In the genomic region with DNA sequence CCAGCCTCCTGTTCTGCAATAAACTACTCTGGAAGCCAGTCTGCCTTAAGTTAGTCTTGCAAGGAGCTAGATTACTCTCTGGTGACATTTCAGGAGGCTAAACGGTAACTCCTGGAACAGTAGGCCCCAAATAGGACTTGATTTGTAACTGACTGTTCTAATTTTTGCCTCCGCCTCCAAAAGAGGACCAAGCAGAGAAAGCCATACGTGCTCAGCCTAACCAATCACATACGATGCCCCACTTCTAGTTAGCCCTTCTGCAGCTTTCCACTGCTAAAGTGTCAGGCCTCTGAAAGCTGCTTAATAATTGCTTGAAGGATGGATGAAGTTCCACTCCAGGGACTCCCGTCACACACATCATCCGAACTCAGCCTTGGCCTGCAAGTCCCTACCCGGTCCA, we compare ENCODE assay signal across 8 cellular contexts. TPM values are rescaled to one million over a fixed set of nuclear protein-coding genes. Genes with fewer than 3 reads are reported as not detected.
DNase-seq lines count a peak whose midpoint lies in the region; ATAC-seq and TF ChIP-seq lines count a peak whose summit lies in the region.

No MANE protein-coding gene starts in this region.

- H3K4me1 ChIP-seq in GM23338 (ENCODE audit: insufficient read depth), result no peaks in the 10 kb centered on the region; the same call in 1 of the 2 replicates
- H3K4me1 ChIP-seq in SJSA1 (replicated peaks), result peaks cover 13% of the 10 kb centered on the region
- peaks cover 6% of the 10 kb centered on the region in 2 donors for H3K4me1 ChIP-seq in esophagus (ENCODE audit: control insufficient read depth in 2 of 2, insufficient read depth in 2 of 2, low read length in 1 of 2)
- peaks cover 15% of the 10 kb centered on the region in 2 experiments for H3K4me1 ChIP-seq in neutrophil (ENCODE audit: control insufficient read depth in 1 of 2, insufficient read depth in 1 of 2, low read depth in 1 of 2, low read length in 1 of 2)

- peak overlapping the region; percentile 97 for H3K4me3 Mint-ChIP-seq in GM23338

- WGBS in esophagus, 2 donors, result 14 to 17% methylated on average over 7 of the region's 7 CpGs

- H3K9me2 ChIP-seq in GM23338 (ENCODE audit: insufficient read depth), result peaks cover 6% of the 10 kb centered on the region; the same call in 1 of the 2 replicates

- H3K27me3 Mint-ChIP-seq in GM23338 (ENCODE audit: insufficient read depth, low read depth, poor library complexity), result peaks cover 6% of the 10 kb centered on the region

- no peak for TF ChIP-seq CTCF in GM23338 (conservative IDR thresholded peaks at IDR 0.05; ENCODE audit: low read depth in 2 of 2)
- TF ChIP-seq CTCF in neutrophil (IDR thresholded peaks at IDR 0.05), result no peak

- peak overlapping the region; percentile 99 for H3K4me3 ChIP-seq in GM23338
- H3K4me3 ChIP-seq in SJSA1, result peak overlapping the region; percentile 87
- peak overlapping the region; percentile 85 to 92 for H3K4me3 ChIP-seq in esophagus (ENCODE audit: low read depth in 1 of 2, low read length in 2 of 2)
- H3K4me3 ChIP-seq in neutrophil (ENCODE audit: low read depth in 1 of 2, low read length in 1 of 2), result peak overlapping the region; percentile 81 to 92

- H3K9me3 ChIP-seq in SJSA1 (replicated peaks) (no peaks in the 10 kb centered on the region), esophagus (ENCODE audit: control insufficient read depth in 2 of 2, insufficient read depth in 1 of 2, low read depth in 1 of 2, low read length in 1 of 2) (no peaks in the 10 kb centered on the region), neutrophil (no peaks in the 10 kb centered on the region)

- H3K27ac ChIP-seq in GM23338 (ENCODE audit: low read depth), result peak overlapping the region; percentile 78; the same call in 1 of the 2 replicates
- peak overlapping the region; percentile 80 for H3K27ac ChIP-seq in SJSA1
- H3K27ac ChIP-seq in esophagus (ENCODE audit: low read depth in 2 of 2, low read length in 1 of 2), result peak overlapping the region; percentile 92 to 97
- peak overlapping the region; percentile 83 for H3K27ac ChIP-seq in neutrophil

- peak; percentile 3 for DNase-seq in GM23338 (ENCODE audit: low spot score)
- DNase-seq in SJSA1 (ENCODE audit: low read depth in 1 of 2, low spot score in 2 of 2), result no peak
- DNase-seq in activated CD8-positive, alpha-beta memory T cell treated with anti-CD3 and anti-CD28 coated beads, Interleukin-2, amount 50 U/mL, for 48 hours, result no peak
- DNase-seq in NCI-H146 (lab: John Stamatoyannopoulos, UW), result no peak
- no peak for DNase-seq in HPDE6-E6E7 (ENCODE audit: extremely low spot score)

- peaks cover 14% of the 10 kb centered on the region for H3K36me3 Mint-ChIP-seq in GM23338 (ENCODE audit: low read depth)

- peak overlapping the region; percentile 98 for H3K27ac Mint-ChIP-seq in GM23338

- peaks cover 8% of the 10 kb centered on the region; the same call in 2 of the 3 replicates for H3K4me1 Mint-ChIP-seq in GM23338

- peaks cover 11% of the 10 kb centered on the region for H4K20me1 ChIP-seq in GM23338 (replicated peaks; ENCODE audit: insufficient read depth)

- ATAC-seq in GM23338 (no peak), HG03135 (IDR thresholded peaks at IDR 0.05; ENCODE audit: unreplicated experiment) (no peak)

- peak overlapping the region; percentile 97; the same call in 1 of the 2 replicates for H2AFZ ChIP-seq in GM23338

- H3F3A ChIP-seq in GM23338 (replicated peaks; ENCODE audit: low read depth), result no peaks in the 10 kb centered on the region; the same call in 1 of the 2 replicates

- peaks cover 33% of the 10 kb centered on the region for H3K79me2 ChIP-seq in GM23338 (replicated peaks; ENCODE audit: insufficient read depth)

- H3K36me3 ChIP-seq in GM23338 (ENCODE audit: insufficient read depth), result no peaks in the 10 kb centered on the region; the same call in 1 of the 2 replicates
- peaks cover 21% of the 10 kb centered on the region for H3K36me3 ChIP-seq in SJSA1
- H3K36me3 ChIP-seq in esophagus (ENCODE audit: control insufficient read depth in 2 of 2, insufficient read depth in 2 of 2, low read length in 1 of 2), result peaks cover 7 to 11% of the 10 kb centered on the region in 2 donors
- H3K36me3 ChIP-seq in neutrophil, result peaks cover 25% of the 10 kb centered on the region

- no peaks in the 10 kb centered on the region for H3K9me3 Mint-ChIP-seq in GM23338

- H3K4me2 ChIP-seq in GM23338, result peak overlapping the region; percentile 99

- no peaks in the 10 kb centered on the region for H3K27me3 ChIP-seq in GM23338 (ENCODE audit: insufficient read depth)
- H3K27me3 ChIP-seq in SJSA1 (replicated peaks), result no peaks in the 10 kb centered on the region
- H3K27me3 ChIP-seq in esophagus (ENCODE audit: control insufficient read depth in 1 of 2, insufficient read depth in 2 of 2, low read length in 2 of 2), result no peaks in the 10 kb centered on the region
- H3K27me3 ChIP-seq in neutrophil, result no peaks in the 10 kb centered on the region

TF ChIP-seq in GM23338, 12 proteins besides CTCF, POLR2A, EP300 and RAD21 (continues in another document):
- TF ChIP-seq ETS1 (IDR thresholded peaks at IDR 0.05) (no peak), STAT1 (IDR thresholded peaks at IDR 0.05; ENCODE audit: unreplicated experiment) (no peak), JUNB (IDR thresholded peaks at IDR 0.05; ENCODE audit: unreplicated experiment) (no peak), ZNF114 (CRISPR knock-in tag; IDR thresholded peaks at IDR 0.05) (no peak), EZH2phosphoT487 (IDR thresholded peaks at IDR 0.05; ENCODE audit: unreplicated experiment) (no peak)

RNA-seq across cellular contexts. Expression of gene ZNF805, which starts 0.7 kb away (rescaled TPM):
- total RNA-seq in GM23338 (2014; rRNA removed; shearing (Covaris generic)), result 18.5 and 19.0 TPM in 2 replicates
- polyA plus RNA-seq in GM23338 (2016; fragmentation: Nextera tagmentation; extraction: Ambion mirVana) (1.3 and 1.7 TPM in 2 replicates), esophagus (under 1 TPM; 0.73 to 0.76 TPM)
- 16.9 and 17.6 TPM in 2 replicates for total RNA-seq in SJSA1 (2014; rRNA removed; shearing (Covaris generic))

RNA-seq across cellular contexts. Expression of gene AURKC, which starts 10.4 kb away (rescaled TPM):
- total RNA-seq in GM23338 (2014; rRNA removed; shearing (Covaris generic)), result 2.4 and 6.7 TPM in 2 replicates
- polyA plus RNA-seq in GM23338 (2016; fragmentation: Nextera tagmentation; extraction: Ambion mirVana) (3.2 and 4.9 TPM in 2 replicates), esophagus (under 1 TPM; 0.49 to 0.92 TPM)
- total RNA-seq in SJSA1 (2014; rRNA removed; shearing (Covaris generic)), result 0.89 TPM in 1 of 2 replicates, not detected in the other

RNA-seq across cellular contexts. Expression of gene ZNF460, which starts 39.1 kb away (rescaled TPM):
- 79.6 and 81.7 TPM in 2 replicates for total RNA-seq in GM23338 (2014; rRNA removed; shearing (Covaris generic))
- polyA plus RNA-seq in GM23338 (2016; fragmentation: Nextera tagmentation; extraction: Ambion mirVana) (3.0 and 3.4 TPM in 2 replicates), esophagus (1 to 10 TPM in 1 of 2 donors, under 1 TPM in 1; 0.75 to 3.8 TPM)
- 39.0 and 39.5 TPM in 2 replicates for total RNA-seq in SJSA1 (2014; rRNA removed; shearing (Covaris generic))

RNA-seq across cellular contexts. Expression of gene ZNF264, which starts 49.9 kb away (rescaled TPM):
- 15.5 and 25.9 TPM in 2 replicates for total RNA-seq in GM23338 (2014; rRNA removed; shearing (Covaris generic))
- 3.4 and 4.0 TPM in 2 replicates for polyA plus RNA-seq in GM23338 (2016; fragmentation: Nextera tagmentation; extraction: Ambion mirVana)
- 37.6 and 49.1 TPM in 2 replicates for total RNA-seq in SJSA1 (2014; rRNA removed; shearing (Covaris generic))
- polyA plus RNA-seq in esophagus, result 1 to 10 TPM; 4.5 to 5.6 TPM
